ENCODE assay signal across 8 cellular contexts in the genomic region with DNA sequence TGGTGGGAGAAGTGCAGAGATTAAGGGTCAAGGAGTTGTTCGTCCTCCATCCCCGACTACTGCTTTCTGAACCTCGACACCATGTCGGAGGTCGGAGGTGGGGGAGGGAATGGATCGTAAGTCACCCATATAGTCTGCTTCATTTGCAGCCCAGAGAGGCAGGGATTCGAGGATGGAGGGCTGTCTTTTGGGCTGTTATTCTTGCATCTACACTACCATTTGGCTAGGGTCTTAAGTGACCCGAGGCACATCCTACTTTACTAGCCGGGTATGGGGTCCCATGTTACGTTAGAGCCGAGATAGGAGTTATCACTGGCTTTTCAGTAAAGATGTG. TPM values are rescaled to one million over a fixed set of nuclear protein-coding genes. Genes with fewer than 3 reads are reported as not detected.
A peak's percentile ranks its signal among the peaks of the same experiment; 100 is the strongest.
DNase-seq lines count a peak whose midpoint lies in the region; ATAC-seq, FAIRE-seq and TF ChIP-seq lines count a peak whose summit lies in the region.

No MANE protein-coding gene starts in this region.

- peak overlapping the region; percentile 67 for H3K4me3 ChIP-seq in SJSA1
- peak overlapping the region; percentile 91 for H3K4me3 ChIP-seq in fibroblast of the aortic adventitia (ENCODE audit: low read depth, low read length)
- peak overlapping the region; percentile 87 for H3K4me3 ChIP-seq in retinal pigment epithelial cell (ENCODE audit: low read length)

- ATAC-seq in left lobe of liver: no peak

- peaks cover 17% of the 10 kb centered on the region for H3K4me1 ChIP-seq in SJSA1 (replicated peaks)

- TF ChIP-seq CTCF in fibroblast of the aortic adventitia (IDR thresholded peaks at IDR 0.05; ENCODE audit: insufficient read depth, low read length): no peak
- no peak for TF ChIP-seq CTCF in retinal pigment epithelial cell (conservative IDR thresholded peaks at IDR 0.05; ENCODE audit: low read depth, low read length)

- no peaks in the 10 kb centered on the region for H3K27me3 ChIP-seq in SJSA1 (replicated peaks)

- peaks cover 74% of the 10 kb centered on the region for H3K36me3 ChIP-seq in SJSA1

- DNase-seq in GM12891 (ENCODE audit: insufficient read length, low spot score) (no peak), SJSA1 (ENCODE audit: low read depth in 1 of 2, low spot score in 2 of 2) (no peak), fibroblast of the aortic adventitia (ENCODE audit: low read depth) (no peak), retinal pigment epithelial cell (ENCODE audit: low read depth) (no peak), left lobe of liver (ENCODE audit: low spot score) (no peak), NCI-H1092 treated with DMSO at 0.1 percent for 48 hours (lab: John Stamatoyannopoulos, UW) (no peak), NCI-H446 treated with DMSO at 0.1 percent for 48 hours (lab: John Stamatoyannopoulos, UW) (no peak), cortex of kidney (lab: John Stamatoyannopoulos, UW) (no peak)

- H3K9me3 ChIP-seq in SJSA1 (replicated peaks): no peaks in the 10 kb centered on the region

- TF ChIP-seq POLR2A in GM12891 (IDR thresholded peaks at IDR 0.05; ENCODE audit: low read depth, low read length): no peak

- FAIRE-seq in GM12891 (lab: Jason Lieb, UNC): peak; percentile 71

- H3K27ac ChIP-seq in SJSA1: peak overlapping the region; percentile 70

TF ChIP-seq in GM12891, 5 proteins besides CTCF, POLR2A, EP300 and RAD21:
- TF ChIP-seq TAF1 (IDR thresholded peaks at IDR 0.05; ENCODE audit: low read depth, low read length) (no peak), PAX5 (IDR thresholded peaks at IDR 0.05; ENCODE audit: insufficient read depth, low read length, severe bottlenecking) (no peak), POLR2AphosphoS5 (IDR thresholded peaks at IDR 0.05; ENCODE audit: low read depth, low read length) (no peak), SPI1 (IDR thresholded peaks at IDR 0.05; ENCODE audit: low read depth, low read length) (no peak), POU2F2 (IDR thresholded peaks at IDR 0.05; ENCODE audit: low read depth, low read length) (no peak)
TF ChIP-seq in GM12891: peak in this region for 0.

RNA-seq across cellular contexts. Expression of a gene that starts 0.6 kb away (rescaled TPM):
- 13.5 TPM for polyA plus RNA-seq in GM12891 (2012; ENCODE audit: low read depth, missing spikeins)
- 3.7 and 4.8 TPM in 2 replicates for total RNA-seq in SJSA1 (2014; rRNA removed; shearing (Covaris generic))
- total RNA-seq in fibroblast of the aortic adventitia (ENCODE audit: low replicate concordance) (6.1 and 11.6 TPM in 2 replicates), left lobe of liver (10.2 TPM)

RNA-seq across cellular contexts. Expression of a gene that starts 6.1 kb away (rescaled TPM):
- 147 TPM for polyA plus RNA-seq in GM12891 (2012; ENCODE audit: low read depth, missing spikeins)
- 60.4 and 105 TPM in 2 replicates for total RNA-seq in SJSA1 (2014; rRNA removed; shearing (Covaris generic))
- total RNA-seq in fibroblast of the aortic adventitia (ENCODE audit: low replicate concordance): 65.3 and 111 TPM in 2 replicates
- total RNA-seq in left lobe of liver: 36.1 TPM

RNA-seq across cellular contexts. Expression of a gene that starts 6.3 kb away (rescaled TPM):
- polyA plus RNA-seq in GM12891 (2012; ENCODE audit: low read depth, missing spikeins): 12.9 TPM
- 8.9 and 27.7 TPM in 2 replicates for total RNA-seq in SJSA1 (2014; rRNA removed; shearing (Covaris generic))
- total RNA-seq in fibroblast of the aortic adventitia (ENCODE audit: low replicate concordance) (14.0 and 16.0 TPM in 2 replicates), left lobe of liver (9.3 TPM)

RNA-seq across cellular contexts. Expression of a gene that starts 17.4 kb away (rescaled TPM):
- 29.6 TPM for polyA plus RNA-seq in GM12891 (2012; ENCODE audit: low read depth, missing spikeins)
- total RNA-seq in SJSA1 (2014; rRNA removed; shearing (Covaris generic)): 32.9 and 37.0 TPM in 2 replicates
- 8.3 and 11.4 TPM in 2 replicates for total RNA-seq in fibroblast of the aortic adventitia (ENCODE audit: low replicate concordance)
- total RNA-seq in left lobe of liver: 9.1 TPM

RNA-seq across cellular contexts. Expression of a gene that starts 27.4 kb away (rescaled TPM):
- 19.7 TPM for polyA plus RNA-seq in GM12891 (2012; ENCODE audit: low read depth, missing spikeins)
- 16.9 and 26.3 TPM in 2 replicates for total RNA-seq in SJSA1 (2014; rRNA removed; shearing (Covaris generic))
- total RNA-seq in fibroblast of the aortic adventitia (ENCODE audit: low replicate concordance) (7.8 and 25.8 TPM in 2 replicates), left lobe of liver (17.6 TPM)
